Comparison of ENCODE assay signal across 1 cellular context in the genomic region with DNA sequence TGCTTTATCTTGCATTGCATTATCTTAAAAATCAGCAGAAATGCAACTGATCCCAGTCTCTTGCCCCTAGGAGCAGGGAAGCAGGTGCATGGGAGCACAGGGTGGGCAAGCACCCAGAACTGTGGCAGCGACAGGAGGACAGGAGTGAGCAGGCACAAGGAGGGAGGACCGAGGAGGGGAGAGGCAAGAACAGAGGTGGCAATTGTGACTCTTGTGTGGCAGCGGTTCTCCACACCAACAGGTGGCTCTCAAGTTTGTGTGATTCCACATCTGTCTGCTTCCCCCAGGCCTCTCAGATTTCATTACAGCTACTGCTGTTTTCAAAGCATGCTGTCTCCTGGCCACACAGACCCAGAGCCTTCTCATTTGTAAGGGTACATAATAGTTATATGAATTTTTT.
TF ChIP-seq lines count a peak whose summit lies in the region.

No MANE protein-coding gene starts in this region.

TF ChIP-seq in HEK293, 187 proteins besides CTCF, POLR2A, EP300 and RAD21 (continued from another document):
- TF ChIP-seq ZNF76 (tag by site-specific recombination; IDR thresholded peaks at IDR 0.05; ENCODE audit: borderline replicate concordance, low read depth) (no peak), ZNF473 (tag by site-specific recombination; IDR thresholded peaks at IDR 0.05) (no peak), EGR2 (tag by site-specific recombination; IDR thresholded peaks at IDR 0.05; ENCODE audit: low read depth) (no peak), ZNF626 (tag by site-specific recombination; IDR thresholded peaks at IDR 0.05) (no peak), HIC1 (tag by site-specific recombination; IDR thresholded peaks at IDR 0.05) (no peak), OSR2 (tag by site-specific recombination; IDR thresholded peaks at IDR 0.05) (peak; percentile 44; the same call in 1 of the 2 replicates), FEZF1 (tag by site-specific recombination; IDR thresholded peaks at IDR 0.05) (no peak), ZNF362 (tag by site-specific recombination; IDR thresholded peaks at IDR 0.05) (no peak)
- TF ChIP-seq, protein P1, sequence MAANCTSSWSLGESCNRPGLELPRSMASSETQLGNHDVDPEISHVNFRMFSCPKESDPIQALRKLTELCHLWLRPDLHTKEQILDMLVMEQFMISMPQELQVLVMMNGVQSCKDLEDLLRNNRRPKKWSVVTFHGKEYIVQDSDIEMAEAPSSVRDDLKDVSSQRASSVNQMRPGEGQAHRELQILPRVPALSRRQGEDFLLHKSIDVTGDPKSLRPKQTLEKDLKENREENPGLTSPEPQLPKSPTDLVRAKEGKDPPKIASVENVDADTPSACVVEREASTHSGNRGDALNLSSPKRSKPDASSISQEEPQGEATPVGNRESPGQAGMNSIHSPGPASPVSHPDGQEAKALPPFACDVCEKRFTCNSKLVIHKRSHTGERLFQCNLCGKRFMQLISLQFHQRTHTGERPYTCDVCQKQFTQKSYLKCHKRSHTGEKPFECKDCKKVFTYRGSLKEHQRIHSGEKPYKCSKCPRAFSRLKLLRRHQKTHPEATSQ (tag by site-specific recombination; IDR thresholded peaks at IDR 0.05) = no peak
